In genomic region chr18:48953096-48953706, GRCh38 we compare ENCODE assay signal across 1 cellular context.
TF ChIP-seq lines count a peak whose summit lies in the region.

No MANE protein-coding gene starts in this region.

TF ChIP-seq in HepG2, 621 proteins besides CTCF, POLR2A, EP300 and RAD21 (continued from another document):
- TF ChIP-seq SAFB2 (CRISPR knock-in tag; IDR thresholded peaks at IDR 0.05; ENCODE audit: borderline replicate concordance, low read depth) (no peak), TMF1 (CRISPR knock-in tag; IDR thresholded peaks at IDR 0.05; ENCODE audit: low read depth) (0 out of 2 replicates have a peak, but pooled peaks have one; percentile 43), SMYD3 (CRISPR knock-in tag; IDR thresholded peaks at IDR 0.05) (0 out of 2 replicates have a peak, but pooled peaks have one; percentile 23), SMAD1 (CRISPR knock-in tag; IDR thresholded peaks at IDR 0.05; ENCODE audit: borderline replicate concordance, low read depth) (no peak)
